1 cellular context compared by ENCODE assay signal in the genomic region with DNA sequence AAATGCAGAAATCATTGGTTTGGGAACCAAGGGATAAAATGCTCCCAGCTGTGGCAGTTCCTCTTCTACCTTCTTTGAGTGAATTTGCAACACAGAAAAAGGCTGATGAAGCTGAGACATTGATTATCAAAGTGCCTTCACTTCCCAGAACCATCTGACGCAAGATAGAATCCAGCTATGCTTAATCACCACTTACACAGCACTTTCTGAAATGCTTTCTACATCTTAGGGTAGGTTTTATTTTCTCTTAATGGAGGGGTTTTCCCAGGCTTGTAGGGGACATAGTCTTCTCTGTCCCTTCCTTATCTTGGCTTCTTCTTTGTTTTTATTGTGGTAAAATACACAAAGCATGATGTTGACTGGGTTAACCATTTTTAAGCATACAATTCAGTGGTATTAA.
TF ChIP-seq lines count a peak whose summit lies in the region.

No MANE protein-coding gene starts in this region.

TF ChIP-seq in K562, 482 proteins besides CTCF, POLR2A, EP300 and RAD21 (continued from another document and continues in another):
- TF ChIP-seq, protein P1, sequence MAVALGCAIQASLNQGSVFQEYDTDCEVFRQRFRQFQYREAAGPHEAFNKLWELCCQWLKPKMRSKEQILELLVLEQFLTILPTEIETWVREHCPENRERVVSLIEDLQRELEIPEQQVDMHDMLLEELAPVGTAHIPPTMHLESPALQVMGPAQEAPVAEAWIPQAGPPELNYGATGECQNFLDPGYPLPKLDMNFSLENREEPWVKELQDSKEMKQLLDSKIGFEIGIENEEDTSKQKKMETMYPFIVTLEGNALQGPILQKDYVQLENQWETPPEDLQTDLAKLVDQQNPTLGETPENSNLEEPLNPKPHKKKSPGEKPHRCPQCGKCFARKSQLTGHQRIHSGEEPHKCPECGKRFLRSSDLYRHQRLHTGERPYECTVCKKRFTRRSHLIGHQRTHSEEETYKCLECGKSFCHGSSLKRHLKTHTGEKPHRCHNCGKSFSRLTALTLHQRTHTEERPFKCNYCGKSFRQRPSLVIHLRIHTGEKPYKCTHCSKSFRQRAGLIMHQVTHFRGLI (CRISPR knock-in tag; IDR thresholded peaks at IDR 0.05): no peak
- TF ChIP-seq ZNF24 (IDR thresholded peaks at IDR 0.05) (no peak), POLR3A (IDR thresholded peaks at IDR 0.05; ENCODE audit: borderline replicate concordance, extremely low read depth, insufficient read depth, insufficient read length) (no peak), CBX5 (IDR thresholded peaks at IDR 0.05; ENCODE audit: borderline replicate concordance, low read depth) (no peak), PTBP1 (IDR thresholded peaks at IDR 0.05; ENCODE audit: low read depth, low read length) (no peak), POLR2H (tag; IDR thresholded peaks at IDR 0.05; ENCODE audit: low read depth) (no peak), CHD1 (IDR thresholded peaks at IDR 0.05; ENCODE audit: low read length) (no peak), ZNF274 (IDR thresholded peaks at IDR 0.05; ENCODE audit: borderline replicate concordance, low read depth, low read length) (no peak), ZNF431 (CRISPR knock-in tag; IDR thresholded peaks at IDR 0.05) (no peak), NR4A1 (CRISPR knock-in tag; IDR thresholded peaks at IDR 0.05) (no peak), NR4A1 (tag; IDR thresholded peaks at IDR 0.05) (no peak), ZNF707 (CRISPR knock-in tag; conservative IDR thresholded peaks at IDR 0.05) (no peak), SNIP1 (IDR thresholded peaks at IDR 0.05; ENCODE audit: low read depth) (no peak), FOXA1 (IDR thresholded peaks at IDR 0.05; ENCODE audit: borderline replicate concordance) (no peak), RFX5 (IDR thresholded peaks at IDR 0.05; ENCODE audit: low read depth, low read length) (no peak), NFE2 (IDR thresholded peaks at IDR 0.05; ENCODE audit: low read depth) (0 out of 2 replicates have a peak, but pooled peaks have one; percentile 27), MXI1 (IDR thresholded peaks at IDR 0.05; ENCODE audit: low read depth, low read length) (no peak), NFIX (CRISPR knock-in tag; IDR thresholded peaks at IDR 0.05; ENCODE audit: low read depth) (no peak), ZNF77 (CRISPR knock-in tag; IDR thresholded peaks at IDR 0.05) (no peak), PHTF2 (CRISPR knock-in tag; IDR thresholded peaks at IDR 0.05) (no peak), CEBPB (tag; IDR thresholded peaks at IDR 0.05) (0 out of 2 replicates have a peak, but pooled peaks have one; percentile 11), ETV1 (tag; conservative IDR thresholded peaks at IDR 0.05; ENCODE audit: low read depth) (no peak), PTTG1 (tag; IDR thresholded peaks at IDR 0.05; ENCODE audit: low read depth) (no peak), GABPA (tag; conservative IDR thresholded peaks at IDR 0.05; ENCODE audit: low read depth) (no peak), ZNF436 (CRISPR knock-in tag; IDR thresholded peaks at IDR 0.05) (no peak), BACH1 (tag; IDR thresholded peaks at IDR 0.05) (peak; percentile 92; the same call in 1 of the 2 replicates), ZEB2 (IDR thresholded peaks at IDR 0.05) (no peak), TBP (optimal IDR thresholded peaks at IDR 0.05; ENCODE audit: low read depth, low read length) (no peak), ZNF384 (IDR thresholded peaks at IDR 0.05; ENCODE audit: low read depth, low read length) (no peak), EHMT2 (IDR thresholded peaks at IDR 0.05) (no peak), ARID1B (IDR thresholded peaks at IDR 0.05) (peak; percentile 34; the same call in 1 of the 2 replicates), TEAD4 (IDR thresholded peaks at IDR 0.05; ENCODE audit: low read length) (no peak), TEAD4 (CRISPR knock-in tag; IDR thresholded peaks at IDR 0.05; ENCODE audit: borderline replicate concordance) (no peak), SRSF3 (IDR thresholded peaks at IDR 0.05; ENCODE audit: insufficient read depth, low read length) (no peak), NEUROD1 (IDR thresholded peaks at IDR 0.05; ENCODE audit: borderline replicate concordance, low read depth, low read length, partially characterized antibody) (no peak), WHSC1 (IDR thresholded peaks at IDR 0.05; ENCODE audit: low read length) (no peak), RAD51 (IDR thresholded peaks at IDR 0.05; ENCODE audit: borderline replicate concordance, low read depth) (no peak), POLR2AphosphoS5 (IDR thresholded peaks at IDR 0.05; ENCODE audit: control insufficient read depth, insufficient read depth, low read depth, low read length) (no peak), CC2D1A (IDR thresholded peaks at IDR 0.05) (no peak)
- TF ChIP-seq, protein P2, sequence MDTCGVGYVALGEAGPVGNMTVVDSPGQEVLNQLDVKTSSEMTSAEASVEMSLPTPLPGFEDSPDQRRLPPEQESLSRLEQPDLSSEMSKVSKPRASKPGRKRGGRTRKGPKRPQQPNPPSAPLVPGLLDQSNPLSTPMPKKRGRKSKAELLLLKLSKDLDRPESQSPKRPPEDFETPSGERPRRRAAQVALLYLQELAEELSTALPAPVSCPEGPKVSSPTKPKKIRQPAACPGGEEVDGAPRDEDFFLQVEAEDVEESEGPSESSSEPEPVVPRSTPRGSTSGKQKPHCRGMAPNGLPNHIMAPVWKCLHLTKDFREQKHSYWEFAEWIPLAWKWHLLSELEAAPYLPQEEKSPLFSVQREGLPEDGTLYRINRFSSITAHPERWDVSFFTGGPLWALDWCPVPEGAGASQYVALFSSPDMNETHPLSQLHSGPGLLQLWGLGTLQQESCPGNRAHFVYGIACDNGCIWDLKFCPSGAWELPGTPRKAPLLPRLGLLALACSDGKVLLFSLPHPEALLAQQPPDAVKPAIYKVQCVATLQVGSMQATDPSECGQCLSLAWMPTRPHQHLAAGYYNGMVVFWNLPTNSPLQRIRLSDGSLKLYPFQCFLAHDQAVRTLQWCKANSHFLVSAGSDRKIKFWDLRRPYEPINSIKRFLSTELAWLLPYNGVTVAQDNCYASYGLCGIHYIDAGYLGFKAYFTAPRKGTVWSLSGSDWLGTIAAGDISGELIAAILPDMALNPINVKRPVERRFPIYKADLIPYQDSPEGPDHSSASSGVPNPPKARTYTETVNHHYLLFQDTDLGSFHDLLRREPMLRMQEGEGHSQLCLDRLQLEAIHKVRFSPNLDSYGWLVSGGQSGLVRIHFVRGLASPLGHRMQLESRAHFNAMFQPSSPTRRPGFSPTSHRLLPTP (IDR thresholded peaks at IDR 0.05; ENCODE audit: borderline replicate concordance, extremely low read depth, insufficient read length): no peak
- TF ChIP-seq, protein P3, sequence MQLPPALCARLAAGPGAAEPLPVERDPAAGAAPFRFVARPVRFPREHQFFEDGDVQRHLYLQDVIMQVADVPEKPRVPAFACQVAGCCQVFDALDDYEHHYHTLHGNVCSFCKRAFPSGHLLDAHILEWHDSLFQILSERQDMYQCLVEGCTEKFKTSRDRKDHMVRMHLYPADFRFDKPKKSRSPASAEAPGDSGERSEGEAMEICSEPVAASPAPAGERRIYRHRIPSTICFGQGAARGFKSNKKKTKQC (CRISPR knock-in tag; IDR thresholded peaks at IDR 0.05): no peak
- TF ChIP-seq, protein P4, sequence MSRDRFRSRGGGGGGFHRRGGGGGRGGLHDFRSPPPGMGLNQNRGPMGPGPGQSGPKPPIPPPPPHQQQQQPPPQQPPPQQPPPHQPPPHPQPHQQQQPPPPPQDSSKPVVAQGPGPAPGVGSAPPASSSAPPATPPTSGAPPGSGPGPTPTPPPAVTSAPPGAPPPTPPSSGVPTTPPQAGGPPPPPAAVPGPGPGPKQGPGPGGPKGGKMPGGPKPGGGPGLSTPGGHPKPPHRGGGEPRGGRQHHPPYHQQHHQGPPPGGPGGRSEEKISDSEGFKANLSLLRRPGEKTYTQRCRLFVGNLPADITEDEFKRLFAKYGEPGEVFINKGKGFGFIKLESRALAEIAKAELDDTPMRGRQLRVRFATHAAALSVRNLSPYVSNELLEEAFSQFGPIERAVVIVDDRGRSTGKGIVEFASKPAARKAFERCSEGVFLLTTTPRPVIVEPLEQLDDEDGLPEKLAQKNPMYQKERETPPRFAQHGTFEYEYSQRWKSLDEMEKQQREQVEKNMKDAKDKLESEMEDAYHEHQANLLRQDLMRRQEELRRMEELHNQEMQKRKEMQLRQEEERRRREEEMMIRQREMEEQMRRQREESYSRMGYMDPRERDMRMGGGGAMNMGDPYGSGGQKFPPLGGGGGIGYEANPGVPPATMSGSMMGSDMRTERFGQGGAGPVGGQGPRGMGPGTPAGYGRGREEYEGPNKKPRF (IDR thresholded peaks at IDR 0.05; ENCODE audit: low read depth, low read length): no peak
- TF ChIP-seq, protein P5, sequence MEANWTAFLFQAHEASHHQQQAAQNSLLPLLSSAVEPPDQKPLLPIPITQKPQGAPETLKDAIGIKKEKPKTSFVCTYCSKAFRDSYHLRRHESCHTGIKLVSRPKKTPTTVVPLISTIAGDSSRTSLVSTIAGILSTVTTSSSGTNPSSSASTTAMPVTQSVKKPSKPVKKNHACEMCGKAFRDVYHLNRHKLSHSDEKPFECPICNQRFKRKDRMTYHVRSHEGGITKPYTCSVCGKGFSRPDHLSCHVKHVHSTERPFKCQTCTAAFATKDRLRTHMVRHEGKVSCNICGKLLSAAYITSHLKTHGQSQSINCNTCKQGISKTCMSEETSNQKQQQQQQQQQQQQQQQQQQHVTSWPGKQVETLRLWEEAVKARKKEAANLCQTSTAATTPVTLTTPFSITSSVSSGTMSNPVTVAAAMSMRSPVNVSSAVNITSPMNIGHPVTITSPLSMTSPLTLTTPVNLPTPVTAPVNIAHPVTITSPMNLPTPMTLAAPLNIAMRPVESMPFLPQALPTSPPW (CRISPR knock-in tag; IDR thresholded peaks at IDR 0.05): no peak
- TF ChIP-seq, protein P6, sequence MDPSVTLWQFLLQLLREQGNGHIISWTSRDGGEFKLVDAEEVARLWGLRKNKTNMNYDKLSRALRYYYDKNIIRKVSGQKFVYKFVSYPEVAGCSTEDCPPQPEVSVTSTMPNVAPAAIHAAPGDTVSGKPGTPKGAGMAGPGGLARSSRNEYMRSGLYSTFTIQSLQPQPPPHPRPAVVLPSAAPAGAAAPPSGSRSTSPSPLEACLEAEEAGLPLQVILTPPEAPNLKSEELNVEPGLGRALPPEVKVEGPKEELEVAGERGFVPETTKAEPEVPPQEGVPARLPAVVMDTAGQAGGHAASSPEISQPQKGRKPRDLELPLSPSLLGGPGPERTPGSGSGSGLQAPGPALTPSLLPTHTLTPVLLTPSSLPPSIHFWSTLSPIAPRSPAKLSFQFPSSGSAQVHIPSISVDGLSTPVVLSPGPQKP (CRISPR knock-in tag; IDR thresholded peaks at IDR 0.05): no peak
- TF ChIP-seq, protein P7, sequence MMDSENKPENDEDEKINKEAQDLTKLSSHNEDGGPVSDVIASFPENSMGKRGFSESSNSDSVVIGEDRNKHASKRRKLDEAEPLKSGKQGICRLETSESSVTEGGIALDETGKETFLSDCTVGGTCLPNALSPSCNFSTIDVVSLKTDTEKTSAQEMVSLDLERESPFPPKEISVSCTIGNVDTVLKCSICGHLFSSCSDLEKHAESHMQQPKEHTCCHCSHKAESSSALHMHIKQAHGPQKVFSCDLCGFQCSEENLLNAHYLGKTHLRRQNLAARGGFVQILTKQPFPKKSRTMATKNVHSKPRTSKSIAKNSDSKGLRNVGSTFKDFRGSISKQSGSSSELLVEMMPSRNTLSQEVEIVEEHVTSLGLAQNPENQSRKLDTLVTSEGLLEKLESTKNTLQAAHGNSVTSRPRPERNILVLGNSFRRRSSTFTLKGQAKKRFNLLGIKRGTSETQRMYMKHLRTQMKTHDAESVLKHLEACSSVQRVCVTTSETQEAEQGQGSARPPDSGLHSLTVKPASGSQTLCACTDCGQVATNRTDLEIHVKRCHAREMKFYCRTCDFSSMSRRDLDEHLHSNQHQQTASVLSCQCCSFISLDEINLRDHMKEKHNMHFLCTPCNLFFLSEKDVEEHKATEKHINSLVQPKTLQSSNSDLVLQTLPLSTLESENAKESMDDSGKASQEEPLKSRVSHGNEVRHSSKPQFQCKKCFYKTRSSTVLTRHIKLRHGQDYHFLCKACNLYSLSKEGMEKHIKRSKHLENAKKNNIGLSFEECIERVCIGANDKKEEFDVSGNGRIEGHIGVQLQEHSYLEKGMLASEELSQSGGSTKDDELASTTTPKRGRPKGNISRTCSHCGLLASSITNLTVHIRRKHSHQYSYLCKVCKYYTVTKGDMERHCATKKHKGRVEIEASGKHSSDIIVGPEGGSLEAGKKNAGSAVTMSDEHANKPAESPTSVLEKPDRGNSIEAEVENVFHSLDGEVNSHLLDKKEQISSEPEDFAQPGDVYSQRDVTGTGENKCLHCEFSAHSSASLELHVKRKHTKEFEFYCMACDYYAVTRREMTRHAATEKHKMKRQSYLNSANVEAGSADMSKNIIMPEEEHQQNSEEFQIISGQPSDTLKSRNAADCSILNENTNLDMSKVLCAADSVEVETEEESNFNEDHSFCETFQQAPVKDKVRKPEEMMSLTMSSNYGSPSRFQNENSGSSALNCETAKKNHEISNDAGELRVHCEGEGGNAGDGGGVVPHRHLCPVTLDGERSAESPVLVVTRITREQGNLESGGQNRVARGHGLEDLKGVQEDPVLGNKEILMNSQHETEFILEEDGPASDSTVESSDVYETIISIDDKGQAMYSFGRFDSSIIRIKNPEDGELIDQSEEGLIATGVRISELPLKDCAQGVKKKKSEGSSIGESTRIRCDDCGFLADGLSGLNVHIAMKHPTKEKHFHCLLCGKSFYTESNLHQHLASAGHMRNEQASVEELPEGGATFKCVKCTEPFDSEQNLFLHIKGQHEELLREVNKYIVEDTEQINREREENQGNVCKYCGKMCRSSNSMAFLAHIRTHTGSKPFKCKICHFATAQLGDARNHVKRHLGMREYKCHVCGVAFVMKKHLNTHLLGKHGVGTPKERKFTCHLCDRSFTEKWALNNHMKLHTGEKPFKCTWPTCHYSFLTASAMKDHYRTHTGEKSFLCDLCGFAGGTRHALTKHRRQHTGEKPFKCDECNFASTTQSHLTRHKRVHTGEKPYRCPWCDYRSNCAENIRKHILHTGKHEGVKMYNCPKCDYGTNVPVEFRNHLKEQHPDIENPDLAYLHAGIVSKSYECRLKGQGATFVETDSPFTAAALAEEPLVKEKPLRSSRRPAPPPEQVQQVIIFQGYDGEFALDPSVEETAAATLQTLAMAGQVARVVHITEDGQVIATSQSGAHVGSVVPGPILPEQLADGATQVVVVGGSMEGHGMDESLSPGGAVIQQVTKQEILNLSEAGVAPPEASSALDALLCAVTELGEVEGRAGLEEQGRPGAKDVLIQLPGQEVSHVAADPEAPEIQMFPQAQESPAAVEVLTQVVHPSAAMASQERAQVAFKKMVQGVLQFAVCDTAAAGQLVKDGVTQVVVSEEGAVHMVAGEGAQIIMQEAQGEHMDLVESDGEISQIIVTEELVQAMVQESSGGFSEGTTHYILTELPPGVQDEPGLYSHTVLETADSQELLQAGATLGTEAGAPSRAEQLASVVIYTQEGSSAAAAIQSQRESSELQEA (IDR thresholded peaks at IDR 0.05; ENCODE audit: low read depth): no peak
- TF ChIP-seq, protein P8, sequence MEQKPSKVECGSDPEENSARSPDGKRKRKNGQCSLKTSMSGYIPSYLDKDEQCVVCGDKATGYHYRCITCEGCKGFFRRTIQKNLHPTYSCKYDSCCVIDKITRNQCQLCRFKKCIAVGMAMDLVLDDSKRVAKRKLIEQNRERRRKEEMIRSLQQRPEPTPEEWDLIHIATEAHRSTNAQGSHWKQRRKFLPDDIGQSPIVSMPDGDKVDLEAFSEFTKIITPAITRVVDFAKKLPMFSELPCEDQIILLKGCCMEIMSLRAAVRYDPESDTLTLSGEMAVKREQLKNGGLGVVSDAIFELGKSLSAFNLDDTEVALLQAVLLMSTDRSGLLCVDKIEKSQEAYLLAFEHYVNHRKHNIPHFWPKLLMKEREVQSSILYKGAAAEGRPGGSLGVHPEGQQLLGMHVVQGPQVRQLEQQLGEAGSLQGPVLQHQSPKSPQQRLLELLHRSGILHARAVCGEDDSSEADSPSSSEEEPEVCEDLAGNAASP (IDR thresholded peaks at IDR 0.05): no peak
